ENCODE assay signal across 16 cellular contexts in the genomic region with DNA sequence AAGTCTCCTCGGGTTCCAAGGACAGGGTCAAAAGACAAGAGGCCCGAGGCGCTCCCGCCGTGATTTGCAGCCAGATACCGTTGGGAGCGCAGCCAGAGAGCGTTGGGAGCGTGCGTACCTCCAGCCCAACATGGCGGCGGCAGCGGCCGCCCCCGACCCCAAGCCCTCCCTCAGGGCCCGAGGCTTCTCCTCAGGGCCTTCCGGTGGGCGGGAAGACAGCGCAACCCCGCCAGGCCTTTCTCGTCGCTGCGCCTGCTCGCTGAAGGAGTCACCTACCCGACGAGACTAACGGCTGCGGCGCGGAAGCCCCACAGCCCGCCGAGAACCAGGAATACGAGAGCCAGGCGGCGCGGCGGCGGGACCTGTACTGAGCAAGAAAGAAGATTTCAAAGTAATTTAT. TPM values are rescaled to one million over a fixed set of nuclear protein-coding genes. Genes with fewer than 3 reads are reported as not detected.
DNase-seq lines count a peak whose midpoint lies in the region; ATAC-seq and TF ChIP-seq lines count a peak whose summit lies in the region.
"Had no signal": no experiment of that assay in that cellular context is flagged by ENCODE, and none has a peak within 500 bp of the region (broad histone marks: within the 10 kb centered on the region; RNA-seq: fewer than 3 reads in every experiment).

No MANE protein-coding gene starts in this region.

- peaks cover 48 to 77% of the 10 kb centered on the region in 2 donors for H3K36me3 Mint-ChIP-seq in activated naive CD4-positive, alpha-beta T cell treated with anti-CD3 and anti-CD28 coated beads, Interleukin-2, amount 50 U/mL, for 72 hours

- no peak overlapping the region for H3K27ac Mint-ChIP-seq in activated naive CD4-positive, alpha-beta T cell treated with anti-CD3 and anti-CD28 coated beads, Interleukin-2, amount 50 U/mL, for 72 hours
- H3K27ac Mint-ChIP-seq: brain, nephron had no signal

- no peaks in the 10 kb centered on the region for H3K36me3 ChIP-seq in GM23248 (ENCODE audit: low read depth)
- no peaks in the 10 kb centered on the region for H3K36me3 ChIP-seq in body of pancreas (replicated peaks in 1 of 2; ENCODE audit: insufficient read depth in 1 of 2, low read depth in 2 of 2)
- no peaks in the 10 kb centered on the region for H3K36me3 ChIP-seq in tibial nerve
- H3K36me3 ChIP-seq: BE2C had no signal

- H3K4me3 ChIP-seq in GM23248: no peak overlapping the region
- H3K4me3 ChIP-seq in body of pancreas: no peak overlapping the region
- H3K4me3 ChIP-seq in retinal pigment epithelial cell (ENCODE audit: low read length): peak overlapping the region; percentile 45
- peak overlapping the region in 2 of 4 donors; percentile 15 to 26 for H3K4me3 ChIP-seq in tibial nerve

- ATAC-seq in body of pancreas (peak; percentile 18), left ventricle myocardium superior (no peak), HG03159 (IDR thresholded peaks at IDR 0.05; ENCODE audit: unreplicated experiment) (no peak)
- no peak for ATAC-seq in activated naive CD4-positive, alpha-beta T cell treated with anti-CD3 and anti-CD28 coated beads, Interleukin-2, amount 50 U/mL, for 72 hours
- ATAC-seq: esophagus mucosa had no signal

- no peaks in the 10 kb centered on the region for H3K9me3 ChIP-seq in GM23248 (ENCODE audit: low read depth)
- peaks cover 0 to 8% (median 0%) of the 10 kb centered on the region in 3 donors for H3K9me3 ChIP-seq in body of pancreas
- H3K9me3 ChIP-seq in tibial nerve: peaks cover 0 to 40% (median 0%) of the 10 kb centered on the region in 4 donors
- H3K9me3 ChIP-seq: BE2C had no signal

- peaks cover 16 to 18% of the 10 kb centered on the region in 2 donors for H3K9me3 Mint-ChIP-seq in activated naive CD4-positive, alpha-beta T cell treated with anti-CD3 and anti-CD28 coated beads, Interleukin-2, amount 50 U/mL, for 72 hours

- H3K9me2 ChIP-seq in GM23248 (ENCODE audit: insufficient read depth): no peaks in the 10 kb centered on the region

- TF ChIP-seq CTCF in body of pancreas (IDR thresholded peaks at IDR 0.05) (no peak), retinal pigment epithelial cell (conservative IDR thresholded peaks at IDR 0.05; ENCODE audit: low read depth, low read length) (no peak), tibial nerve (IDR thresholded peaks at IDR 0.05) (no peak)

- in situ Hi-C loops in GM23248 (cut with MboI): no loop called here

- WGBS in GM23248 (ENCODE audit: low coverage in 1 of 2, low lambda C conversion rate in 2 of 2, missing lambda C conversion rate in 2 of 2), 2 experiments: 34 to 36% methylated on average over 26 to 32 of the region's 38 CpGs
- WGBS in body of pancreas, 2 donors: 21 to 23% methylated on average over 11 to 38 of the region's 38 CpGs
- WGBS in tibial nerve, 2 donors: 20 to 25% methylated on average over 32 to 35 of the region's 38 CpGs

- 0 out of 2 replicates have a peak, but pooled peaks cover 3% of the 10 kb centered on the region for H3K79me2 ChIP-seq in GM23248 (ENCODE audit: insufficient read depth)

- H4K20me1 ChIP-seq in GM23248 (ENCODE audit: insufficient read depth): no peaks in the 10 kb centered on the region

- H3F3A ChIP-seq in GM23248 (ENCODE audit: insufficient read depth): peaks cover 16% of the 10 kb centered on the region; the same call in 1 of the 2 replicates

- H3K4me1 ChIP-seq in GM23248 (ENCODE audit: insufficient read depth) (no peaks in the 10 kb centered on the region), body of pancreas (peaks cover 14% of the 10 kb centered on the region), tibial nerve (peaks cover 0 to 20% (median 0%) of the 10 kb centered on the region in 4 donors)
- H3K4me1 ChIP-seq: BE2C had no signal

- H2AFZ ChIP-seq in GM23248: peak overlapping the region; percentile 14; the same call in 1 of the 2 replicates

- TF ChIP-seq EP300 in tibial nerve (IDR thresholded peaks at IDR 0.05): no peak

- DNase-seq in GM23248: no peak
- DNase-seq in body of pancreas: peak; percentile 16 to 49 (median 33)
- DNase-seq in left ventricle myocardium superior: peak; percentile 59
- peak; percentile 9 for DNase-seq in retinal pigment epithelial cell (ENCODE audit: low read depth)
- no peak for DNase-seq in activated naive CD4-positive, alpha-beta T cell treated with anti-CD3 and anti-CD28 coated beads, Interleukin-2, amount 50 U/mL, for 72 hours (ENCODE audit: low spot score in 2 of 2)
- DNase-seq in tibial nerve (ENCODE audit: low spot score in 2 of 2): no peak
- DNase-seq in NCI-H1694 (lab: John Stamatoyannopoulos, UW): no peak
- DNase-seq: activated CD4-positive, CD25-positive, alpha-beta regulatory T cell treated with anti-CD3 and anti-CD28 coated beads, Interleukin-2, amount 50 U/mL, for 72 hours; BE2C; Kasumi-1; NCI-H2029; SW 1271 had no signal

- H3K27me3 ChIP-seq in GM23248 (replicated peaks; ENCODE audit: insufficient read depth): no peaks in the 10 kb centered on the region
- H3K27me3 ChIP-seq in body of pancreas: no peaks in the 10 kb centered on the region
- no peaks in the 10 kb centered on the region for H3K27me3 ChIP-seq in tibial nerve
- H3K27me3 ChIP-seq: BE2C had no signal

- H3K27ac ChIP-seq in GM23248 (no peak overlapping the region), body of pancreas (peak overlapping the region; percentile 9 to 63 (median 41)), tibial nerve (no peak overlapping the region)

- peak; percentile 12 to 64 (median 60) for TF ChIP-seq POLR2A in body of pancreas (IDR thresholded peaks at IDR 0.05)
- no peak for TF ChIP-seq POLR2A in tibial nerve (IDR thresholded peaks at IDR 0.05)

- intact Hi-C loops in body of pancreas (cut with DNase I): no loop called here
- intact Hi-C loops in left ventricle myocardium superior (cut with micrococcal nuclease): no loop called here

- no peak overlapping the region for H3K9ac ChIP-seq in GM23248

- no peak overlapping the region for H3K4me2 ChIP-seq in GM23248 (ENCODE audit: unreplicated experiment)

RNA-seq across cellular contexts. Expression of a gene that starts 3.2 kb away (rescaled TPM):
- 1.2 and 1.5 TPM in 2 replicates for total RNA-seq in GM23248 (2014; rRNA removed; shearing (Covaris generic))
- 0.29 and 0.75 TPM in 2 replicates for polyA plus RNA-seq in GM23248 (2016; fragmentation: Nextera tagmentation; extraction: Ambion mirVana)
- 1 to 10 TPM; 1.3 to 1.6 TPM for total RNA-seq in body of pancreas
- 5.6 TPM for total RNA-seq in left ventricle myocardium superior
- 10 to 100 TPM in 1 of 2 donors, 1 to 10 TPM in 1; 8.0 to 40.7 TPM for total RNA-seq in activated naive CD4-positive, alpha-beta T cell treated with anti-CD3 and anti-CD28 coated beads, Interleukin-2, amount 50 U/mL, for 72 hours
- total RNA-seq in tibial nerve: 1 to 10 TPM; 2.4 to 3.3 (median 3.1) TPM

Comparison
In these comparisons a context has a peak if more than half of its experiments do, and no peak if none do; other contexts are left out.
1. DNase-seq: peak in body of pancreas (4 of 4), left ventricle myocardium superior (single experiment) and retinal pigment epithelial cell (single experiment); none in GM23248 (single experiment), activated naive CD4-positive, alpha-beta T cell treated with anti-CD3 and anti-CD28 coated beads, Interleukin-2, amount 50 U/mL, for 72 hours (0 of 2), tibial nerve (0 of 2) and NCI-H1694 (single experiment).
2. H3K27ac ChIP-seq: peak in body of pancreas (4 of 4); none in GM23248 (single experiment) and tibial nerve (0 of 4).
3. POLR2A ChIP-seq: peak in body of pancreas (3 of 3); none in tibial nerve (0 of 2).